Comparison of ENCODE assay signal across 7 cellular contexts in genomic region chr11:116028506-116028905, GRCh38.
DNase-seq lines count a peak whose midpoint lies in the region; TF ChIP-seq lines count a peak whose summit lies in the region.
"Not testable (repeated sequence)": the region's sequence is repeated elsewhere in the genome, so short reads cannot be mapped to it uniquely, and the experiment has no call there.

No MANE protein-coding gene starts in this region.

- TF ChIP-seq CTCF in LNCaP clone FGC (IDR thresholded peaks at IDR 0.05; ENCODE audit: control insufficient read depth, extremely low read depth, insufficient read depth): not testable (repeated sequence)

- DNase-seq in DMS79 (lab: John Stamatoyannopoulos, UW): peak; percentile 25
- peak; percentile 49 for DNase-seq in LNCaP clone FGC (ENCODE audit: low read depth)
- peak; percentile 53 for DNase-seq in NCI-H146 (lab: John Stamatoyannopoulos, UW)
- DNase-seq in NCI-H2029 treated with DMSO at 0.1 percent for 48 hours (lab: John Stamatoyannopoulos, UW): peak; percentile 39
- peak; percentile 14 for DNase-seq in NCI-H345 (lab: John Stamatoyannopoulos, UW)
- peak; percentile 54 for DNase-seq in NCI-H774 (lab: John Stamatoyannopoulos, UW)
- DNase-seq in left kidney (ENCODE audit: low read depth, low spot score): peak; percentile 34

- H3K4me3 ChIP-seq in LNCaP clone FGC (ENCODE audit: low read depth, low read length): not testable (repeated sequence)
